ENCODE assay signal across 18 cellular contexts in genomic region chr3:100953103-100953502, GRCh38. TPM values are rescaled to one million over a fixed set of nuclear protein-coding genes. Genes with fewer than 3 reads are reported as not detected.
"Had no signal": no experiment of that assay in that cellular context is flagged by ENCODE, and none has a peak within 500 bp of the region (broad histone marks: within the 10 kb centered on the region; RNA-seq: fewer than 3 reads in every experiment).

No MANE protein-coding gene starts in this region.

- DNase-seq: activated CD4-positive, alpha-beta T cell treated with anti-CD3 and anti-CD28 coated beads for 36 hours; activated CD4-positive, alpha-beta T cell treated with anti-CD3 and anti-CD28 coated beads, Interleukin-2, amount 50 U/mL, for 48 hours; activated gamma-delta T cell treated with Interleukin-2 at 50 U/mL for 16 hours; activated T-cell treated with anti-CD3 and anti-CD28 coated beads for 4 hours; adrenal gland; central memory CD4-positive, alpha-beta T cell; colonic mucosa; mesendoderm; naive thymus-derived CD8-positive, alpha-beta T cell; sigmoid colon; stimulated activated naive B cell treated with anti-CD40 and anti-IgM and Interleukin-4, amounts not matched to agents 10 μg/mL and 1 μg/mL and 100 μg/mL, for 72 hours; SW 1271; T-helper 2 cell had no signal

- ATAC-seq: activated CD4-positive, alpha-beta T cell treated with anti-CD3 and anti-CD28 coated beads for 36 hours; activated naive CD4-positive, alpha-beta T cell treated with anti-CD3 and anti-CD28 coated beads, Interleukin-2, amount 50 U/mL, for 72 hours; esophagus mucosa; naive thymus-derived CD8-positive, alpha-beta T cell; stimulated activated naive B cell treated with anti-CD40 and anti-IgM and Interleukin-4, amounts not matched to agents 10 μg/mL and 1 μg/mL and 100 μg/mL, for 72 hours had no signal

- H3K36me3 ChIP-seq: adrenal gland, colonic mucosa, sigmoid colon, thoracic aorta had no signal

- H3K4me1 Mint-ChIP-seq: activated CD4-positive, alpha-beta T cell treated with anti-CD3 and anti-CD28 coated beads for 36 hours; naive thymus-derived CD8-positive, alpha-beta T cell; stimulated activated naive B cell treated with anti-CD40 and anti-IgM and Interleukin-4, amounts not matched to agents 10 μg/mL and 1 μg/mL and 100 μg/mL, for 72 hours had no signal

- H3K36me3 Mint-ChIP-seq: activated naive CD4-positive, alpha-beta T cell treated with anti-CD3 and anti-CD28 coated beads, Interleukin-2, amount 50 U/mL, for 72 hours; naive thymus-derived CD8-positive, alpha-beta T cell; stimulated activated naive B cell treated with anti-CD40 and anti-IgM and Interleukin-4, amounts not matched to agents 10 μg/mL and 1 μg/mL and 100 μg/mL, for 72 hours had no signal

- H3K4me1 ChIP-seq: adrenal gland, colonic mucosa, parathyroid adenoma had no signal

- H3K4me3 ChIP-seq: adrenal gland, colonic mucosa, sigmoid colon, thoracic aorta had no signal

- H3K9ac ChIP-seq: parathyroid adenoma had no signal

- H3K9me3 ChIP-seq: adrenal gland, colonic mucosa, sigmoid colon, thoracic aorta had no signal

- H3K79me2 ChIP-seq: parathyroid adenoma had no signal

- H3K27ac Mint-ChIP-seq: activated CD4-positive, alpha-beta T cell treated with anti-CD3 and anti-CD28 coated beads for 36 hours; activated naive CD4-positive, alpha-beta T cell treated with anti-CD3 and anti-CD28 coated beads, Interleukin-2, amount 50 U/mL, for 72 hours; activated T-helper 1 cell treated with anti-CD3 and anti-CD28 coated beads, Interleukin-12 subunit alpha, Interleukin-12 subunit beta, Interleukin-2, Interleukin-4 antibody, amounts not matched to agents 30 ng/mL and 10 ng/mL and 1 ng/mL, durations not matched to agents 14 hours and 24 hours and 36 hours; naive thymus-derived CD8-positive, alpha-beta T cell; stimulated activated naive B cell treated with anti-CD40 and anti-IgM and Interleukin-4, amounts not matched to agents 10 μg/mL and 1 μg/mL and 100 μg/mL, for 72 hours had no signal

- H3K9me3 Mint-ChIP-seq: activated naive CD4-positive, alpha-beta T cell treated with anti-CD3 and anti-CD28 coated beads, Interleukin-2, amount 50 U/mL, for 72 hours; activated T-helper 1 cell treated with anti-CD3 and anti-CD28 coated beads, Interleukin-12 subunit alpha, Interleukin-12 subunit beta, Interleukin-2, Interleukin-4 antibody, amounts not matched to agents 30 ng/mL and 10 ng/mL and 1 ng/mL, durations not matched to agents 14 hours and 24 hours and 36 hours; naive thymus-derived CD8-positive, alpha-beta T cell; stimulated activated naive B cell treated with anti-CD40 and anti-IgM and Interleukin-4, amounts not matched to agents 10 μg/mL and 1 μg/mL and 100 μg/mL, for 72 hours had no signal

- H3K27ac ChIP-seq: adrenal gland, colonic mucosa, parathyroid adenoma, thoracic aorta had no signal

- H3K27me3 Mint-ChIP-seq: stimulated activated naive B cell treated with anti-CD40 and anti-IgM and Interleukin-4, amounts not matched to agents 10 μg/mL and 1 μg/mL and 100 μg/mL, for 72 hours had no signal

- H3K27me3 ChIP-seq: adrenal gland, colonic mucosa, sigmoid colon had no signal

- H3K4me3 Mint-ChIP-seq: activated CD4-positive, alpha-beta T cell treated with anti-CD3 and anti-CD28 coated beads for 36 hours; activated T-helper 1 cell treated with anti-CD3 and anti-CD28 coated beads, Interleukin-12 subunit alpha, Interleukin-12 subunit beta, Interleukin-2, Interleukin-4 antibody, amounts not matched to agents 30 ng/mL and 10 ng/mL and 1 ng/mL, durations not matched to agents 14 hours and 24 hours and 36 hours; naive thymus-derived CD8-positive, alpha-beta T cell; stimulated activated naive B cell treated with anti-CD40 and anti-IgM and Interleukin-4, amounts not matched to agents 10 μg/mL and 1 μg/mL and 100 μg/mL, for 72 hours had no signal

- H2AFZ ChIP-seq: parathyroid adenoma had no signal

RNA-seq across cellular contexts. Expression of gene ABI3BP, which starts 40.1 kb away (rescaled TPM):
- total RNA-seq: activated CD4-positive, alpha-beta T cell treated with anti-CD3 and anti-CD28 coated beads for 36 hours; activated T-helper 1 cell treated with anti-CD3 and anti-CD28 coated beads, Interleukin-12 subunit alpha, Interleukin-12 subunit beta, Interleukin-2, Interleukin-4 antibody, amounts not matched to agents 30 ng/mL and 10 ng/mL and 1 ng/mL, durations not matched to agents 14 hours and 24 hours and 36 hours; naive thymus-derived CD8-positive, alpha-beta T cell had no signal
- polyA plus RNA-seq: naive thymus-derived CD8-positive, alpha-beta T cell had no signal
